Comparison of ENCODE assay signal across 10 cellular contexts in genomic region chr22:28142361-28142801, GRCh38.
DNase-seq lines count a peak whose midpoint lies in the region; ATAC-seq and TF ChIP-seq lines count a peak whose summit lies in the region.
"Had no signal": no experiment of that assay in that cellular context is flagged by ENCODE, and none has a peak within 500 bp of the region (broad histone marks: within the 10 kb centered on the region; RNA-seq: fewer than 3 reads in every experiment).

No MANE protein-coding gene starts in this region.

- no peak for TF ChIP-seq CTCF in fibroblast of villous mesenchyme (IDR thresholded peaks at IDR 0.05; ENCODE audit: insufficient read depth, low read depth, low read length)
- no peak for TF ChIP-seq CTCF in retinal pigment epithelial cell (conservative IDR thresholded peaks at IDR 0.05; ENCODE audit: low read depth, low read length)
- TF ChIP-seq CTCF in BE2C (IDR thresholded peaks at IDR 0.05; ENCODE audit: low read depth, low read length) = no peak

- H3K9me3 ChIP-seq in adipocyte (ENCODE audit: control insufficient read depth, low read length) = peaks cover 2% of the 10 kb centered on the region
- no peaks in the 10 kb centered on the region for H3K9me3 ChIP-seq in BE2C

- H3K4me1 ChIP-seq in adipocyte (ENCODE audit: control insufficient read depth, insufficient read depth, low read length) (peaks cover 69% of the 10 kb centered on the region), BE2C (0 out of 2 replicates have a peak, but pooled peaks cover 2% of the 10 kb centered on the region)

- H3K4me3 ChIP-seq in adipocyte (ENCODE audit: low read length) (peak overlapping the region; percentile 73), fibroblast of villous mesenchyme (ENCODE audit: low read depth, low read length) (no peak overlapping the region), retinal pigment epithelial cell (ENCODE audit: low read length) (no peak overlapping the region), BE2C (ENCODE audit: low read depth, low read length) (no peak overlapping the region)

- H3K9me3 Mint-ChIP-seq in activated T-helper 17 cell treated with anti-CD3 and anti-CD28 coated beads, Interleukin-2, amount 50 U/mL, for 72 hours = no peaks in the 10 kb centered on the region

- H3K27ac Mint-ChIP-seq in activated T-helper 17 cell treated with anti-CD3 and anti-CD28 coated beads, Interleukin-2, amount 50 U/mL, for 72 hours = no peak overlapping the region

- DNase-seq in GM04503 (ENCODE audit: low read depth) = peak; percentile 96
- peak; percentile 96 for DNase-seq in adipocyte (ENCODE audit: low read depth)
- peak; percentile 91 for DNase-seq in fibroblast of villous mesenchyme (ENCODE audit: low read depth)
- peak; percentile 89 for DNase-seq in retinal pigment epithelial cell (ENCODE audit: low read depth)
- DNase-seq in NCI-H128 (lab: John Stamatoyannopoulos, UW; ENCODE audit: unreplicated experiment) = no peak
- no peak for DNase-seq in BE2C
- DNase-seq: NCI-H510A had no signal

- no peaks in the 10 kb centered on the region for H3K4me1 Mint-ChIP-seq in activated T-helper 17 cell treated with anti-CD3 and anti-CD28 coated beads, Interleukin-2, amount 50 U/mL, for 72 hours

- peaks cover 25% of the 10 kb centered on the region for H3K27me3 Mint-ChIP-seq in activated T-helper 17 cell treated with anti-CD3 and anti-CD28 coated beads, Interleukin-2, amount 50 U/mL, for 72 hours

- no peaks in the 10 kb centered on the region for H3K36me3 Mint-ChIP-seq in activated T-helper 17 cell treated with anti-CD3 and anti-CD28 coated beads, Interleukin-2, amount 50 U/mL, for 72 hours (ENCODE audit: low read depth)

- ATAC-seq in activated T-helper 17 cell treated with anti-CD3 and anti-CD28 coated beads, Interleukin-2, amount 50 U/mL, for 72 hours (replicated peaks) = no peak
- ATAC-seq in GM19328 (IDR thresholded peaks at IDR 0.05; ENCODE audit: unreplicated experiment) = no peak
- ATAC-seq: left lobe of liver had no signal

- no peak overlapping the region for H3K4me3 Mint-ChIP-seq in activated T-helper 17 cell treated with anti-CD3 and anti-CD28 coated beads, Interleukin-2, amount 50 U/mL, for 72 hours

- H3K36me3 ChIP-seq in adipocyte (ENCODE audit: control insufficient read depth, insufficient read depth, low read length, severe bottlenecking) = no peaks in the 10 kb centered on the region
- no peaks in the 10 kb centered on the region for H3K36me3 ChIP-seq in BE2C

- peak overlapping the region; percentile 88 for H3K9ac ChIP-seq in adipocyte (ENCODE audit: low read length)

- H3K27me3 ChIP-seq in adipocyte (replicated peaks; ENCODE audit: control insufficient read depth, insufficient read depth, low read length) = no peaks in the 10 kb centered on the region
- H3K27me3 ChIP-seq in BE2C = no peaks in the 10 kb centered on the region

Comparison
In these comparisons a context has a peak if more than half of its experiments do, and no peak if none do; other contexts are left out.
1. DNase-seq: peak in GM04503 (single experiment), adipocyte (single experiment), fibroblast of villous mesenchyme (single experiment) and retinal pigment epithelial cell (single experiment); none in NCI-H128 (single experiment) and BE2C (single experiment).